ENCODE assay signal across 23 cellular contexts in the genomic region with DNA sequence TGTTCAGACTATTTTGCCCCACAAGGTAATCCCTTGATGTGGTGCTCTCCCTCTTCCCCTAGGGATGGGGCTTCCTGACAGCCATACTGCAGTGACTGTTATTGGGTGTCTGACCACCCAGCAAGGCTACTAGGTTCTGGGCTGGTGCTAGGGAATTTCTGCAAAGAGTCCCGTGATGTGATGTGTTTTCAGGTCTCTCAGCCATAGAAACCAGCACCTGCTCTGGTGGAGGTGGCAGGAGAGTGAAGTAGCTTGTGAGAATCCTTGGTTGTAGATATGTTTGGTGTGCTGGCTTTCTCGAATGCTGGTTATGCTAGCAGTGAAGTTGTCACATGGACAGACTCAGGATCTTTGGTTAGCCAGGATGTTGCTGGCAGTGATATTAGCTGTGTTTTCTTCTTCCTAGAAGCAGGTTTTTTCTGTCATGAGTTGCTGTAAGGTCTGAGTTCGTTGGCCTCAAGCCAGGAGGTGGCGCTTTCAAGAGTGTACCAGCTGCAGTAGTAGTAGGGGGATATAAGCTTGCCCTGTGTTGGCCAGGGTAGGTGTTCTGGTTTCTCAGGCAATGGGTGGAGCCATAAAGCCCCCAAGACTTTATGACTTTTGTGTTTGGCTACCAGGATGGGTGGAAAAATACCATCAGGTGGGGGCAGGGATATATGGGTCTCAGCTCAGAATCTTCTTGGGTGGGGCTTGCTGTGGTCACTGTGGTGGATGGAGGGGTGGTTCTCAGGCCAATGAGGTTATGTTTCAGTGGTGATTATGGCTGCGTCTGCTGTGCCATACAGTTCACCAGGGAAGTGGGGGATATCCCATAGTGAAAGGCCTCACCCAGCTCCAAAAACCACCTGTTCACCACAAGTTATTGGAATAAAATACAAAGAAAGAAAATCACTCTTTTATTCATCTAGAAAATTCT.
DNase-seq lines count a peak whose midpoint lies in the region; ATAC-seq and TF ChIP-seq lines count a peak whose summit lies in the region.
"Had no signal": no experiment of that assay in that cellular context is flagged by ENCODE, and none has a peak within 500 bp of the region (broad histone marks: within the 10 kb centered on the region; RNA-seq: fewer than 3 reads in every experiment).

No MANE protein-coding gene starts in this region.

- H3K4me2 ChIP-seq in PC-9 = no peak overlapping the region
- H3K4me2 ChIP-seq: hepatocyte had no signal

- no peak overlapping the region for H3K27ac ChIP-seq in PC-9
- H3K27ac ChIP-seq: body of pancreas, hepatocyte, lower lobe of right lung, sigmoid colon had no signal

- ATAC-seq in GM18870 (IDR thresholded peaks at IDR 0.05; ENCODE audit: unreplicated experiment) = peak; percentile 55
- peak; percentile 45 for ATAC-seq in HG03432 (IDR thresholded peaks at IDR 0.05; ENCODE audit: unreplicated experiment)
- no peak for ATAC-seq in activated T-helper 17 cell treated with anti-CD3 and anti-CD28 coated beads, Interleukin-2, amount 50 U/mL, for 72 hours (replicated peaks)
- ATAC-seq: body of pancreas, lower lobe of right lung had no signal

- CTCF ChIA-PET in PC-9 (lab: Charles Lee) = no interaction called here

- H3F3A ChIP-seq in PC-9 (ENCODE audit: insufficient read depth, low read depth) = no peaks in the 10 kb centered on the region

- DNase-seq in PC-9 (no peak), iPS-NIHi7 (ENCODE audit: extremely low spot score) (peak; percentile 12), NCI-H345 (lab: John Stamatoyannopoulos, UW) (no peak)
- no peak for DNase-seq in stimulated activated CD4-positive, alpha-beta T cell treated with anti-CD3 and anti-CD28 coated beads, Interleukin-15, amount 100 ng/mL, for 24 hours
- DNase-seq: activated CD4-positive, alpha-beta memory T cell treated with anti-CD3 and anti-CD28 coated beads for 36 hours; activated effector memory CD4-positive, alpha-beta T cell treated with Interleukin-2 at 50 U/mL for 16 hours; body of pancreas; C1 segment of cervical spinal cord; EL; KG1; lower lobe of right lung; MV-4-11; NCI-H187 treated with DMSO at 0.1 percent for 48 hours; NCI-H446 treated with DMSO at 0.1 percent for 48 hours; sigmoid colon; substantia nigra; T-helper 9 cell had no signal

- H3K36me3 ChIP-seq in PC-9 (ENCODE audit: low read depth) = no peaks in the 10 kb centered on the region
- H3K36me3 ChIP-seq: lower lobe of right lung, sigmoid colon had no signal

- H3K27ac Mint-ChIP-seq in activated T-helper 17 cell treated with anti-CD3 and anti-CD28 coated beads, Interleukin-2, amount 50 U/mL, for 72 hours = no peak overlapping the region
- H3K27ac Mint-ChIP-seq: activated CD4-positive, alpha-beta memory T cell treated with anti-CD3 and anti-CD28 coated beads for 36 hours; progenitor cell of endocrine pancreas had no signal

- H3K9me3 ChIP-seq in PC-9 (ENCODE audit: insufficient read depth, low read depth) = no peaks in the 10 kb centered on the region; the same call in 1 of the 2 replicates
- H3K9me3 ChIP-seq: body of pancreas, lower lobe of right lung, sigmoid colon had no signal

- no peaks in the 10 kb centered on the region for H3K27me3 ChIP-seq in PC-9 (ENCODE audit: insufficient read depth, low read depth)
- H3K27me3 ChIP-seq: body of pancreas, hepatocyte, sigmoid colon had no signal

- no peak for TF ChIP-seq CTCF in PC-9 (conservative IDR thresholded peaks at IDR 0.05)

- BruUV-seq in PC-9 (replicated peaks; lab: Mats Ljungman, UMichigan) = no TSS peak

- peaks cover 7% of the 10 kb centered on the region for H3K9me3 Mint-ChIP-seq in activated T-helper 17 cell treated with anti-CD3 and anti-CD28 coated beads, Interleukin-2, amount 50 U/mL, for 72 hours

- intact Hi-C loops in PC-9 (cut with micrococcal nuclease; ENCODE audit: unreplicated experiment) = no loop called here

- H3K4me3 Mint-ChIP-seq in activated T-helper 17 cell treated with anti-CD3 and anti-CD28 coated beads, Interleukin-2, amount 50 U/mL, for 72 hours = no peak overlapping the region
- H3K4me3 Mint-ChIP-seq: activated CD4-positive, alpha-beta memory T cell treated with anti-CD3 and anti-CD28 coated beads for 36 hours; neural crest cell had no signal

- H3K4me1 Mint-ChIP-seq in activated T-helper 17 cell treated with anti-CD3 and anti-CD28 coated beads, Interleukin-2, amount 50 U/mL, for 72 hours = no peaks in the 10 kb centered on the region
- H3K4me1 Mint-ChIP-seq: neural crest cell had no signal

- 0 out of 2 replicates have a peak overlapping the region, but pooled peaks have one; percentile 39 for H2AFZ ChIP-seq in PC-9
- H2AFZ ChIP-seq: hepatocyte had no signal

- no peaks in the 10 kb centered on the region for H3K9me2 ChIP-seq in PC-9 (ENCODE audit: insufficient read depth)

- H3K27me3 Mint-ChIP-seq in activated T-helper 17 cell treated with anti-CD3 and anti-CD28 coated beads, Interleukin-2, amount 50 U/mL, for 72 hours = no peaks in the 10 kb centered on the region
- H3K27me3 Mint-ChIP-seq: activated CD4-positive, alpha-beta memory T cell treated with anti-CD3 and anti-CD28 coated beads for 36 hours; progenitor cell of endocrine pancreas had no signal

- H4K20me1 ChIP-seq in PC-9 (ENCODE audit: insufficient read depth) = no peaks in the 10 kb centered on the region

- no peaks in the 10 kb centered on the region for H3K4me1 ChIP-seq in PC-9 (replicated peaks; ENCODE audit: insufficient read depth)
- H3K4me1 ChIP-seq: body of pancreas, lower lobe of right lung, sigmoid colon had no signal

- H3K4me3 ChIP-seq in PC-9 = no peak overlapping the region
- H3K4me3 ChIP-seq: body of pancreas, hepatocyte, lower lobe of right lung, sigmoid colon had no signal

- POLR2A ChIA-PET in PC-9 (lab: Charles Lee; ENCODE audit: unreplicated experiment) = no interaction called here

- no peaks in the 10 kb centered on the region for H3K79me2 ChIP-seq in PC-9 (ENCODE audit: low read depth)
- H3K79me2 ChIP-seq: hepatocyte had no signal

- H3K36me3 Mint-ChIP-seq in activated T-helper 17 cell treated with anti-CD3 and anti-CD28 coated beads, Interleukin-2, amount 50 U/mL, for 72 hours (ENCODE audit: low read depth) = no peaks in the 10 kb centered on the region
- H3K36me3 Mint-ChIP-seq: activated CD4-positive, alpha-beta memory T cell treated with anti-CD3 and anti-CD28 coated beads for 36 hours had no signal
